In genomic region chr10:1110674-1111119, GRCh38 we compare ENCODE assay signal across 11 cellular contexts. TPM values are rescaled to one million over a fixed set of nuclear protein-coding genes. Genes with fewer than 3 reads are reported as not detected.
DNase-seq lines count a peak whose midpoint lies in the region; ATAC-seq, FAIRE-seq and TF ChIP-seq lines count a peak whose summit lies in the region.
"Had no signal": no experiment of that assay in that cellular context is flagged by ENCODE, and none has a peak within 500 bp of the region (broad histone marks: within the 10 kb centered on the region; RNA-seq: fewer than 3 reads in every experiment).

No MANE protein-coding gene starts in this region.

- no peaks in the 10 kb centered on the region for H3K9me3 ChIP-seq in BLaER1 treated with 17β-estradiol and CSF1 and Interleukin-3, amounts not matched to agents 10 nM and 100 nM (replicated peaks in 1 of 11)
- H3K9me3 ChIP-seq in HUES6 (ENCODE audit: control insufficient read depth, insufficient read depth, low read depth, low read length) = no peaks in the 10 kb centered on the region
- H3K9me3 ChIP-seq in body of pancreas = no peaks in the 10 kb centered on the region
- H3K9me3 ChIP-seq in small intestine (ENCODE audit: control insufficient read depth, low read depth) = no peaks in the 10 kb centered on the region
- H3K9me3 ChIP-seq: heart right ventricle had no signal

- H3K27ac Mint-ChIP-seq in brain = peak overlapping the region in 3 of 5 experiments; percentile 15 to 85 (median 33)
- peak overlapping the region; percentile 89 to 97 (median 94) for H3K27ac Mint-ChIP-seq in naive thymus-derived CD8-positive, alpha-beta T cell

- H3K27ac ChIP-seq in BLaER1 treated with 17β-estradiol and CSF1 and Interleukin-3, amounts not matched to agents 10 nM and 100 nM = peak overlapping the region in 7 of 11 experiments; percentile 2 to 62 (median 41); a peak in 8 of 22 replicates
- H3K27ac ChIP-seq in HUES6 (ENCODE audit: low read depth, low read length) (peak overlapping the region; percentile 85), body of pancreas (peak overlapping the region in 1 of 4 donors; percentile 34), small intestine (ENCODE audit: low read depth in 1 of 2, low read length in 1 of 2) (peak overlapping the region in 1 of 2 donors; percentile 64)

- H3K4me1 Mint-ChIP-seq in brain = peaks cover 20% of the 10 kb centered on the region
- peaks cover 36 to 54% (median 44%) of the 10 kb centered on the region in 4 donors for H3K4me1 Mint-ChIP-seq in naive thymus-derived CD8-positive, alpha-beta T cell

- H3K4me3 Mint-ChIP-seq in brain = no peak overlapping the region
- peak overlapping the region in 9 of 10 donors; percentile 32 to 73 (median 57) for H3K4me3 Mint-ChIP-seq in naive thymus-derived CD8-positive, alpha-beta T cell

- H3K27me3 Mint-ChIP-seq in brain = no peaks in the 10 kb centered on the region
- H3K27me3 Mint-ChIP-seq in naive thymus-derived CD8-positive, alpha-beta T cell = no peaks in the 10 kb centered on the region

- intact Hi-C loops in body of pancreas (cut with DNase I) = no loop called here

- POLR2A ChIA-PET in naive thymus-derived CD8-positive, alpha-beta T cell (lab: Charles Lee) = interaction anchor here (0.6 kb wide), 1 partner anchor 1934 kb away, joined by 5 read pairs; no protein-coding TSS in a partner anchor

- H3K36me3 Mint-ChIP-seq in brain = peaks cover 91% of the 10 kb centered on the region
- peaks cover 4 to 93% (median 27%) of the 10 kb centered on the region in 3 donors for H3K36me3 Mint-ChIP-seq in naive thymus-derived CD8-positive, alpha-beta T cell

- peaks cover 78 to 100% (median 92%) of the 10 kb centered on the region in 11 experiments for H4K20me1 ChIP-seq in BLaER1 treated with 17β-estradiol and CSF1 and Interleukin-3, amounts not matched to agents 10 nM and 100 nM

- TF ChIP-seq POLR2A in body of pancreas (IDR thresholded peaks at IDR 0.05) (no peak), H54 (IDR thresholded peaks at IDR 0.05; ENCODE audit: low read depth, low read length) (no peak)

- peak overlapping the region in 5 of 11 experiments; percentile 3 to 42 (median 25); a peak in 3 of 22 replicates for H3K9ac ChIP-seq in BLaER1 treated with 17β-estradiol and CSF1 and Interleukin-3, amounts not matched to agents 10 nM and 100 nM
- peak overlapping the region; percentile 63 for H3K9ac ChIP-seq in HUES6 (ENCODE audit: low read length)

- TF ChIP-seq CTCF in brain (conservative IDR thresholded peaks at IDR 0.05) (no peak), body of pancreas (IDR thresholded peaks at IDR 0.05) (no peak)

- H3K9me3 Mint-ChIP-seq in brain = no peaks in the 10 kb centered on the region
- H3K9me3 Mint-ChIP-seq in naive thymus-derived CD8-positive, alpha-beta T cell = no peaks in the 10 kb centered on the region

- DNase-seq in naive thymus-derived CD8-positive, alpha-beta T cell = no peak
- DNase-seq in body of pancreas (no peak), H54 (ENCODE audit: insufficient read length, low spot score) (no peak), ecto neural progenitor cell (ENCODE audit: low spot score) (no peak), small intestine (no peak)
- DNase-seq: heart right ventricle, NCI-H526 treated with DMSO at 0.1 percent for 48 hours had no signal

- H3K4me1 ChIP-seq in BLaER1 treated with 17β-estradiol and CSF1 and Interleukin-3, amounts not matched to agents 10 nM and 100 nM = peaks cover 11 to 52% (median 43%) of the 10 kb centered on the region in 10 experiments; a peak in 19 of 20 replicates
- H3K4me1 ChIP-seq in HUES6 (ENCODE audit: control insufficient read depth, insufficient read depth, low read length) (peaks cover 18% of the 10 kb centered on the region), body of pancreas (no peaks in the 10 kb centered on the region), small intestine (ENCODE audit: control insufficient read depth in 2 of 2, insufficient read depth in 1 of 2, low read depth in 1 of 2, low read length in 1 of 2) (no peaks in the 10 kb centered on the region)

- WGBS in body of pancreas, 2 donors = 71 to 93% methylated on average over 2 to 12 of the region's 12 CpGs
- WGBS in small intestine, 3 donors = 85 to 89% (median 89%) methylated on average over 12 of the region's 12 CpGs

- no peak overlapping the region for H3K4me3 ChIP-seq in BLaER1 treated with 17β-estradiol and CSF1 and Interleukin-3, amounts not matched to agents 10 nM and 100 nM
- peak overlapping the region; percentile 8; the same call in 1 of the 2 replicates for H3K4me3 ChIP-seq in HUES6 (ENCODE audit: low read depth, low read length)
- H3K4me3 ChIP-seq in body of pancreas = no peak overlapping the region
- H3K4me3 ChIP-seq in small intestine (ENCODE audit: low read depth in 1 of 2, low read length in 2 of 2) = no peak overlapping the region
- H3K4me3 ChIP-seq: heart right ventricle had no signal

- H3K27me3 ChIP-seq in BLaER1 treated with 17β-estradiol and CSF1 and Interleukin-3, amounts not matched to agents 10 nM and 100 nM = no peaks in the 10 kb centered on the region
- no peaks in the 10 kb centered on the region for H3K27me3 ChIP-seq in HUES6 (ENCODE audit: control insufficient read depth, insufficient read depth, low read length)
- H3K27me3 ChIP-seq in body of pancreas = no peaks in the 10 kb centered on the region
- H3K27me3 ChIP-seq in small intestine (ENCODE audit: control insufficient read depth in 2 of 2, insufficient read depth in 2 of 2, low read length in 2 of 2) = no peaks in the 10 kb centered on the region
- H3K27me3 ChIP-seq: heart right ventricle had no signal

- H3K36me3 ChIP-seq in BLaER1 treated with 17β-estradiol and CSF1 and Interleukin-3, amounts not matched to agents 10 nM and 100 nM = peaks cover 94 to 100% (median 97%) of the 10 kb centered on the region in 11 experiments
- H3K36me3 ChIP-seq in HUES6 (ENCODE audit: control insufficient read depth, insufficient read depth, low read length) (peaks cover 46% of the 10 kb centered on the region), body of pancreas (replicated peaks in 1 of 2; ENCODE audit: insufficient read depth in 1 of 2, low read depth in 2 of 2) (peaks cover 0 to 16% of the 10 kb centered on the region in 2 donors), small intestine (ENCODE audit: control insufficient read depth in 2 of 2, insufficient read depth in 2 of 2, low read length in 2 of 2) (peaks cover 15 to 20% of the 10 kb centered on the region in 2 donors)

- peak overlapping the region in 9 of 11 experiments; percentile 41 to 70 (median 52); a peak in 17 of 22 replicates for H3K4me2 ChIP-seq in BLaER1 treated with 17β-estradiol and CSF1 and Interleukin-3, amounts not matched to agents 10 nM and 100 nM

- ATAC-seq in naive thymus-derived CD8-positive, alpha-beta T cell = no peak
- ATAC-seq in body of pancreas = no peak

- no peak for FAIRE-seq in H54 (lab: Jason Lieb, UNC)
- FAIRE-seq in small intestine (lab: Jason Lieb, UNC) = no peak
- FAIRE-seq: colon had no signal

RNA-seq across cellular contexts. Expression of gene WDR37, which starts 54.5 kb away (rescaled TPM):
- polyA plus RNA-seq in brain (ENCODE audit: insufficient read depth, low read depth, low replicate concordance) = 7.2 TPM
- total RNA-seq in naive thymus-derived CD8-positive, alpha-beta T cell = 10 to 100 TPM; 46.8 to 49.4 TPM
- polyA plus RNA-seq in naive thymus-derived CD8-positive, alpha-beta T cell = 10 to 100 TPM; 15.9 to 21.6 (median 18.0) TPM
- 10 to 100 TPM in 1 of 2 donors, 1 to 10 TPM in 1; 9.9 to 14.3 TPM for total RNA-seq in body of pancreas
- 1 to 10 TPM; 6.8 to 7.9 (median 7.6) TPM for polyA plus RNA-seq in small intestine

Comparison
In these comparisons a context has a peak if more than half of its experiments do, and no peak if none do; other contexts are left out.
1. H3K4me3 Mint-ChIP-seq: peak in naive thymus-derived CD8-positive, alpha-beta T cell (9 of 10); none in brain (0 of 5).